In the genomic region with DNA sequence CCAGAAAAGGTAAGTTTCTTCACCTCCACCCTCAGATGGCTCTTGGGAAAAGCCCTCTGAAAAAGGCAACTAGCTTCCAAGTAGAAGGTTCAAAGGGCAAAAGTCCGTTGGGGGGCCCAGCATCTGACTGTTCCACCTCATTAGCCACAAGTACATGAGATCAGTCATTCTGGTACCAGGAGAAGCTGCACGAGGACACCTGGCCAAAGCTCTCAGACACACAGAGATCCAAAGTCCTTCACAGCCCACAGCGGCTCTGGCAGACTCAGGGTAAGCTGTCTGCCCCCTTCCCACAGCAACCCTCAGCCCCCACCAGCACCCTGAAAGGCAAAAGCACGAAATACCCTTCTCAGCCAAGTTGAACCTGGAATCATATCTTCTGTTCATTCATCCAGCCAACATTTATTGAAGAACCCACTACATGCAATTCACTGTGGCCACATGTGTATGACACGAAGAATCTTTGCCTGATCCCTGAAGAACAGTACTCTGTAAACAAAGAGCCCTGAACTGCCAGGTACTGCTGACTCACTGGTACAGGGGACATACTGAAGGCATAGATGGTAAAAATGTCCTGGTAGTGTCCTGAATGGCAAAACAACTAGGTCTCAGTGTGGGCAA, we compare ENCODE assay signal across 20 cellular contexts. TPM values are rescaled to one million over a fixed set of nuclear protein-coding genes. Genes with fewer than 3 reads are reported as not detected.
DNase-seq lines count a peak whose midpoint lies in the region; ATAC-seq and TF ChIP-seq lines count a peak whose summit lies in the region.
"Had no signal": no experiment of that assay in that cellular context is flagged by ENCODE, and none has a peak within 500 bp of the region (broad histone marks: within the 10 kb centered on the region; RNA-seq: fewer than 3 reads in every experiment).

No MANE protein-coding gene starts in this region.

- TF ChIP-seq CTCF in mammary epithelial cell (conservative IDR thresholded peaks at IDR 0.05 in 1 of 2, IDR thresholded peaks at IDR 0.05 in 1 of 2; ENCODE audit: extremely low read depth in 1 of 2, insufficient read depth in 1 of 2, low read depth in 1 of 2, low read length in 2 of 2) (no peak), MCF 10A (IDR thresholded peaks at IDR 0.05; ENCODE audit: unreplicated experiment) (no peak), Peyer's patch (IDR thresholded peaks at IDR 0.05) (no peak), type B pancreatic cell (conservative IDR thresholded peaks at IDR 0.05) (no peak), omental fat pad (IDR thresholded peaks at IDR 0.05) (no peak)

- WGBS in mammary epithelial cell (ENCODE audit: low coverage, missing lambda C conversion rate) = 40% methylated on average over 5 of the region's 5 CpGs

- peak overlapping the region; percentile 58 for H2AFZ ChIP-seq in mammary epithelial cell (ENCODE audit: low read depth, low read length)

- H3K36me3 Mint-ChIP-seq in MCF 10A (ENCODE audit: insufficient read depth, unreplicated experiment) (no peaks in the 10 kb centered on the region), type B pancreatic cell (no peaks in the 10 kb centered on the region)
- H3K36me3 Mint-ChIP-seq in T-helper 2 cell treated with Interferon-gamma antibody and Interleukin-4, amounts not matched to agents 5 μg/mL and 100 μg/mL, for 36 hours (ENCODE audit: low read depth) = no peaks in the 10 kb centered on the region

- H3K9ac ChIP-seq in mammary epithelial cell (ENCODE audit: insufficient read depth, low read length) = no peak overlapping the region

- no peaks in the 10 kb centered on the region for H3K36me3 ChIP-seq in mammary epithelial cell (ENCODE audit: insufficient read depth, low read length)
- H3K36me3 ChIP-seq in Peyer's patch = no peaks in the 10 kb centered on the region
- H3K36me3 ChIP-seq: SJSA1, upper lobe of left lung had no signal

- intact Hi-C loops in mammary epithelial cell (cut with micrococcal nuclease) = no loop called here
- intact Hi-C loops in MCF 10A (cut with micrococcal nuclease) = no loop called here

- H3K4me1 ChIP-seq in mammary epithelial cell (ENCODE audit: insufficient read depth, low read length) (peaks cover 6% of the 10 kb centered on the region), Peyer's patch (peaks cover 0 to 5% (median 2%) of the 10 kb centered on the region in 4 donors)
- H3K4me1 ChIP-seq: SJSA1 had no signal

- H3K4me1 Mint-ChIP-seq in MCF 10A (ENCODE audit: insufficient read depth, unreplicated experiment) (peaks cover 6% of the 10 kb centered on the region), type B pancreatic cell (ENCODE audit: unreplicated experiment) (peaks cover 9% of the 10 kb centered on the region)
- no peaks in the 10 kb centered on the region for H3K4me1 Mint-ChIP-seq in T-helper 2 cell treated with Interferon-gamma antibody and Interleukin-4, amounts not matched to agents 5 μg/mL and 100 μg/mL, for 36 hours (ENCODE audit: low read depth)

- H3K4me2 ChIP-seq in mammary epithelial cell (ENCODE audit: insufficient read depth, low read depth, low read length) = no peak overlapping the region

- CTCF ChIA-PET in mammary epithelial cell (lab: Charles Lee; ENCODE audit: low non-redundant PET) = no interaction called here
- CTCF ChIA-PET in MCF 10A (lab: Yijun Ruan, JAX) = interaction anchor here (0.6 to 2.0 kb wide), 3 partner anchors 14 to 1781 kb away, joined by 3 to 10 read pairs (median 4); no protein-coding TSS in a partner anchor

- H3K4me3 Mint-ChIP-seq in MCF 10A (ENCODE audit: unreplicated experiment) (no peak overlapping the region), type B pancreatic cell (no peak overlapping the region)
- H3K4me3 Mint-ChIP-seq in T-helper 2 cell treated with Interferon-gamma antibody and Interleukin-4, amounts not matched to agents 5 μg/mL and 100 μg/mL, for 36 hours = no peak overlapping the region
- H3K4me3 Mint-ChIP-seq: naive thymus-derived CD4-positive, alpha-beta T cell had no signal

- dilution Hi-C loops in mammary epithelial cell (cut with HindIII; ENCODE audit: low sequenced_read_pairs) = no loop called here

- H3K27me3 Mint-ChIP-seq in MCF 10A (ENCODE audit: insufficient read depth, unreplicated experiment) = peaks cover 25% of the 10 kb centered on the region
- peaks cover 30% of the 10 kb centered on the region for H3K27me3 Mint-ChIP-seq in type B pancreatic cell
- H3K27me3 Mint-ChIP-seq in T-helper 2 cell treated with Interferon-gamma antibody and Interleukin-4, amounts not matched to agents 5 μg/mL and 100 μg/mL, for 36 hours (ENCODE audit: low read depth) = peaks cover 22% of the 10 kb centered on the region

- no peak overlapping the region for H3K27ac ChIP-seq in mammary epithelial cell (ENCODE audit: insufficient read depth, low read depth, low read length)
- peak overlapping the region in 2 of 4 donors; percentile 60 to 84 for H3K27ac ChIP-seq in Peyer's patch
- H3K27ac ChIP-seq: SJSA1, skin epidermis, upper lobe of left lung had no signal

- peak in 1 of 2 donors; percentile 15 for TF ChIP-seq POLR2A in Peyer's patch (IDR thresholded peaks at IDR 0.05)

- BruUV-seq in mammary epithelial cell (replicated peaks; lab: Mats Ljungman, UMichigan) (no TSS peak), MCF 10A (replicated peaks; lab: Mats Ljungman, UMichigan) (no TSS peak)

- in situ Hi-C loops in mammary epithelial cell (cut with MboI; ENCODE audit: low sequenced_read_pairs in 2 of 2) = no loop called here

- H3K27ac Mint-ChIP-seq in MCF 10A (ENCODE audit: low read depth, unreplicated experiment) (no peak overlapping the region), type B pancreatic cell (peak overlapping the region; percentile 64)
- H3K27ac Mint-ChIP-seq in T-helper 2 cell treated with Interferon-gamma antibody and Interleukin-4, amounts not matched to agents 5 μg/mL and 100 μg/mL, for 36 hours = no peak overlapping the region
- H3K27ac Mint-ChIP-seq: naive thymus-derived CD4-positive, alpha-beta T cell had no signal

- no peaks in the 10 kb centered on the region for H4K20me1 ChIP-seq in mammary epithelial cell (ENCODE audit: insufficient read depth, low read length)

- H3K9me3 ChIP-seq in mammary epithelial cell (replicated peaks; ENCODE audit: insufficient read depth, low read length) = no peaks in the 10 kb centered on the region
- H3K9me3 ChIP-seq in Peyer's patch = no peaks in the 10 kb centered on the region
- H3K9me3 ChIP-seq: SJSA1, upper lobe of left lung had no signal

- no peaks in the 10 kb centered on the region for H3K79me2 ChIP-seq in mammary epithelial cell (ENCODE audit: insufficient read depth, low read length)

- H3K27me3 ChIP-seq in mammary epithelial cell (ENCODE audit: insufficient read depth, low read length) (peaks cover 2% of the 10 kb centered on the region), Peyer's patch (no peaks in the 10 kb centered on the region)
- H3K27me3 ChIP-seq: SJSA1, upper lobe of left lung had no signal

- H3K9me3 Mint-ChIP-seq in MCF 10A (ENCODE audit: unreplicated experiment) = peaks cover 8% of the 10 kb centered on the region
- no peaks in the 10 kb centered on the region for H3K9me3 Mint-ChIP-seq in type B pancreatic cell
- no peaks in the 10 kb centered on the region for H3K9me3 Mint-ChIP-seq in T-helper 2 cell treated with Interferon-gamma antibody and Interleukin-4, amounts not matched to agents 5 μg/mL and 100 μg/mL, for 36 hours

- DNase-seq in mammary epithelial cell = peak; percentile 26
- no peak for DNase-seq in MCF 10A (ENCODE audit: unreplicated experiment)
- peak in 2 of 3 donors; percentile 58 to 77 for DNase-seq in Peyer's patch
- no peak for DNase-seq in type B pancreatic cell (ENCODE audit: extremely low spot score, unreplicated experiment)
- DNase-seq in T-helper 2 cell treated with Interferon-gamma antibody and Interleukin-4, amounts not matched to agents 5 μg/mL and 100 μg/mL, for 36 hours (ENCODE audit: low spot score) = no peak
- no peak for DNase-seq in KG1 (lab: John Stamatoyannopoulos, UW)
- no peak for DNase-seq in omental fat pad (ENCODE audit: low spot score)
- DNase-seq: 8988T; activated CD4-positive, CD25-positive, alpha-beta regulatory T cell; activated T-cell treated with anti-CD3 and anti-CD28 coated beads, Interleukin-2, amount 50 U/mL, for 1 hour; amygdala; COR-L47; dermis blood vessel endothelial cell; foreskin melanocyte; naive thymus-derived CD4-positive, alpha-beta T cell; NCI-H1436 treated with DMSO at 0.1 percent for 48 hours; upper lobe of left lung had no signal

- H3K4me3 ChIP-seq in mammary epithelial cell (replicated peaks in 1 of 3; ENCODE audit: insufficient read depth in 1 of 3, low read depth in 2 of 3, low read length in 3 of 3) (no peak overlapping the region), Peyer's patch (no peak overlapping the region)
- H3K4me3 ChIP-seq: SJSA1, skin epidermis, upper lobe of left lung had no signal

- POLR2A ChIA-PET in MCF 10A (lab: Yijun Ruan, JAX) = interaction anchor here (0.9 to 2.1 kb wide), 3 partner anchors 11 to 30 kb away, joined by 4 to 7 read pairs (median 6); a partner anchor contains a TSS

- ATAC-seq in HG02870 (IDR thresholded peaks at IDR 0.05; ENCODE audit: unreplicated experiment) = peak; percentile 58
- ATAC-seq in omental fat pad (ENCODE audit: low FRiP score) = no peak
- ATAC-seq: naive thymus-derived CD4-positive, alpha-beta T cell had no signal

RNA-seq across cellular contexts. Expression of a gene that starts 19.0 kb away (rescaled TPM):
- total RNA-seq in mammary epithelial cell (1 to 10 TPM in 1 of 2 donors, under 1 TPM in 1; 0.78 to 1.0 TPM), MCF 10A (2022) (0.61 and 0.98 TPM in 2 replicates), Peyer's patch (100 to 1,000 TPM in 3 of 4 donors, 10 to 100 TPM in 1; 30.5 to 787 (median 367) TPM), type B pancreatic cell (ENCODE audit: low replicate concordance) (9.7 and 31.6 TPM in 2 replicates), omental fat pad (10 to 100 TPM; 52.0 to 72.3 (median 64.0) TPM)
- polyA plus RNA-seq in mammary epithelial cell = 0.34 TPM
- polyA minus RNA-seq in mammary epithelial cell = not detected

RNA-seq across cellular contexts. Expression of a gene that starts 29.7 kb away (rescaled TPM):
- total RNA-seq in mammary epithelial cell = 10 to 100 TPM; 34.3 to 76.3 TPM
- 151 TPM for polyA plus RNA-seq in mammary epithelial cell
- 190 TPM for polyA minus RNA-seq in mammary epithelial cell
- total RNA-seq in MCF 10A (2022) = 100 and 103 TPM in 2 replicates
- 100 to 1,000 TPM in 2 of 4 donors, 10 to 100 TPM in 2; 73.6 to 115 (median 90.4) TPM for total RNA-seq in Peyer's patch
- total RNA-seq in type B pancreatic cell (ENCODE audit: low replicate concordance) = 137 and 160 TPM in 2 replicates
- 100 to 1,000 TPM in 1 of 4 donors, 10 to 100 TPM in 3; 73.3 to 100 (median 98.6) TPM for total RNA-seq in omental fat pad

RNA-seq across cellular contexts. Expression of a gene that starts 33.5 kb away (rescaled TPM):
- 100 to 1,000 TPM in 1 of 2 donors, 10 to 100 TPM in 1; 20.3 to 126 TPM for total RNA-seq in mammary epithelial cell
- polyA plus RNA-seq in mammary epithelial cell = 61.5 TPM
- polyA minus RNA-seq in mammary epithelial cell = 3.8 TPM
- total RNA-seq in MCF 10A (2022) = 172 and 186 TPM in 2 replicates
- total RNA-seq in Peyer's patch = 100 to 1,000 TPM in 1 of 4 donors, 10 to 100 TPM in 3; 30.3 to 114 (median 52.9) TPM
- total RNA-seq in type B pancreatic cell (ENCODE audit: low replicate concordance) = 88.5 and 96.6 TPM in 2 replicates
- total RNA-seq in omental fat pad = 10 to 100 TPM; 15.9 to 55.1 (median 37.7) TPM

RNA-seq across cellular contexts. Expression of a gene that starts 40.2 kb away (rescaled TPM):
- total RNA-seq in mammary epithelial cell = 100 to 1,000 TPM; 525 to 766 TPM
- polyA plus RNA-seq in mammary epithelial cell = 351 TPM
- polyA minus RNA-seq in mammary epithelial cell = 343 TPM
- 71.5 and 78.6 TPM in 2 replicates for total RNA-seq in MCF 10A (2022)
- 100 to 1,000 TPM in 1 of 4 donors, 10 to 100 TPM in 3; 63.0 to 116 (median 82.9) TPM for total RNA-seq in Peyer's patch
- 115 and 137 TPM in 2 replicates for total RNA-seq in type B pancreatic cell (ENCODE audit: low replicate concordance)
- 100 to 1,000 TPM; 108 to 208 (median 166) TPM for total RNA-seq in omental fat pad
- polyA plus RNA-seq: naive thymus-derived CD4-positive, alpha-beta T cell had no signal

Comparison
In these comparisons a context has a peak if more than half of its experiments do, and no peak if none do; other contexts are left out.
1. DNase-seq: peak in mammary epithelial cell (single experiment) and Peyer's patch (2 of 3); none in MCF 10A (single experiment), type B pancreatic cell (single experiment), T-helper 2 cell treated with Interferon-gamma antibody and Interleukin-4, amounts not matched to agents 5 μg/mL and 100 μg/mL, for 36 hours (single experiment), KG1 (single experiment) and omental fat pad (single experiment).